Comparison of ENCODE assay signal across 2 cellular contexts in genomic region chr11:70270877-70271634, GRCh38.
A peak's percentile ranks its signal among the peaks of the same experiment; 100 is the strongest.
TF ChIP-seq lines count a peak whose summit lies in the region.

No MANE protein-coding gene starts in this region.

TF ChIP-seq in IMR-90, 13 proteins besides CTCF, POLR2A, EP300 and RAD21 (continued from another document):
- TF ChIP-seq BHLHE40 (IDR thresholded peaks at IDR 0.05; ENCODE audit: low read depth, low read length): no peak
- TF ChIP-seq CEBPB (IDR thresholded peaks at IDR 0.05; ENCODE audit: low read depth, low read length): no peak
- no peak for TF ChIP-seq MAZ (IDR thresholded peaks at IDR 0.05; ENCODE audit: borderline replicate concordance, low read depth, low read length)
- no peak for TF ChIP-seq USF2 (IDR thresholded peaks at IDR 0.05; ENCODE audit: low read depth, low read length)
- TF ChIP-seq MXI1 (IDR thresholded peaks at IDR 0.05; ENCODE audit: borderline replicate concordance, low read depth, low read length): no peak
- no peak for TF ChIP-seq NFE2L2 (IDR thresholded peaks at IDR 0.05; ENCODE audit: low read depth, low read length)
- TF ChIP-seq CHD1 (IDR thresholded peaks at IDR 0.05; ENCODE audit: low read depth, low read length): no peak

TF ChIP-seq in WTC11, 78 proteins besides CTCF, POLR2A, EP300 and RAD21 (continued from another document):
- 0 out of 2 replicates have a peak, but pooled peaks have one; percentile 64 for TF ChIP-seq FOXP4 (CRISPR knock-in tag; IDR thresholded peaks at IDR 0.05)
- no peak for TF ChIP-seq PRRX2 (CRISPR knock-in tag; IDR thresholded peaks at IDR 0.05)
- no peak for TF ChIP-seq MAX (CRISPR knock-in tag; IDR thresholded peaks at IDR 0.05)
- no peak for TF ChIP-seq NR3C1 (CRISPR knock-in tag; conservative IDR thresholded peaks at IDR 0.05; ENCODE audit: low read depth)
- no peak for TF ChIP-seq NFYB (CRISPR knock-in tag; conservative IDR thresholded peaks at IDR 0.05; ENCODE audit: low read depth)
- no peak for TF ChIP-seq ATF6 (CRISPR knock-in tag; IDR thresholded peaks at IDR 0.05)
